Comparison of ENCODE assay signal across 10 cellular contexts in genomic region chr11:34501500-34501899, GRCh38. TPM values are rescaled to one million over a fixed set of nuclear protein-coding genes. Genes with fewer than 3 reads are reported as not detected.
A peak's percentile ranks its signal among the peaks of the same experiment; 100 is the strongest.
DNase-seq lines count a peak whose midpoint lies in the region; ATAC-seq, FAIRE-seq and TF ChIP-seq lines count a peak whose summit lies in the region.
"Had no signal": no experiment of that assay in that cellular context is flagged by ENCODE, and none has a peak within 500 bp of the region (broad histone marks: within the 10 kb centered on the region; RNA-seq: fewer than 3 reads in every experiment).

No MANE protein-coding gene starts in this region.

- intact Hi-C loops in pancreas (cut with DNase I): no loop called here

- H3K4me3 ChIP-seq in epithelial cell of proximal tubule (ENCODE audit: low read depth, low read length) (no peak overlapping the region), pancreas (no peak overlapping the region)

- FAIRE-seq in pancreas (lab: Jason Lieb, UNC): no peak

- H3K4me1 ChIP-seq in pancreas: no peaks in the 10 kb centered on the region

- TF ChIP-seq CTCF in epithelial cell of proximal tubule (conservative IDR thresholded peaks at IDR 0.05; ENCODE audit: low read depth, low read length) (no peak), pancreas (IDR thresholded peaks at IDR 0.05) (no peak)

- ATAC-seq in pancreas: peak in 3 of 4 donors; percentile 73 to 88 (median 77)

- 60 to 79% methylated on average over 4 of the region's 4 CpGs for WGBS in pancreas, 2 donors

- H3K9me3 ChIP-seq in pancreas: no peaks in the 10 kb centered on the region

- no peaks in the 10 kb centered on the region for H3K27me3 ChIP-seq in pancreas

- DNase-seq in EL (peak; percentile 82), NCI-H460 (ENCODE audit: extremely low read depth, low read depth) (peak; percentile 5), epithelial cell of proximal tubule (ENCODE audit: low read depth) (peak; percentile 87), pancreas (no peak), Ammon's horn (ENCODE audit: low spot score) (no peak), NCI-H1417 (lab: John Stamatoyannopoulos, UW) (no peak)
- no peak for DNase-seq in central memory CD4-positive, alpha-beta T cell
- no peak for DNase-seq in stimulated activated CD4-positive, alpha-beta T cell treated with anti-CD3 and anti-CD28 coated beads, Interleukin-15, amount 100 ng/mL, for 24 hours

- H3K27ac ChIP-seq in pancreas: no peak overlapping the region

- H3K36me3 ChIP-seq in pancreas: no peaks in the 10 kb centered on the region

RNA-seq across cellular contexts. Expression of gene ELF5, which starts 12.1 kb away (rescaled TPM):
- total RNA-seq in NCI-H460 (2014; rRNA removed; shearing (Covaris generic)): not detected in 2 replicates
- 0.06 TPM in 1 of 2 replicates, not detected in the other for polyA plus RNA-seq in NCI-H460 (2014; cell fraction: nucleus; rRNA removed)
- total RNA-seq in epithelial cell of proximal tubule (not detected in 2 replicates), pancreas (under 1 TPM in 4 of 6 donors, not detected in 2; 0.09 to 0.46 (median 0.18) TPM)
- under 1 TPM; 0.09 to 0.15 TPM for polyA plus RNA-seq in pancreas
- total RNA-seq: activated CD8-positive, alpha-beta memory T cell treated with anti-CD3 and anti-CD28 coated beads for 36 hours; dermis microvascular lymphatic vessel endothelial cell had no signal

Comparison
In these comparisons a context has a peak if more than half of its experiments do, and no peak if none do; other contexts are left out.
1. DNase-seq: peak in EL (single experiment), NCI-H460 (single experiment) and epithelial cell of proximal tubule (single experiment); none in pancreas (0 of 6), Ammon's horn (single experiment), central memory CD4-positive, alpha-beta T cell (single experiment), NCI-H1417 (0 of 3) and stimulated activated CD4-positive, alpha-beta T cell treated with anti-CD3 and anti-CD28 coated beads, Interleukin-15, amount 100 ng/mL, for 24 hours (single experiment).